20 cellular contexts compared by ENCODE assay signal in the genomic region with DNA sequence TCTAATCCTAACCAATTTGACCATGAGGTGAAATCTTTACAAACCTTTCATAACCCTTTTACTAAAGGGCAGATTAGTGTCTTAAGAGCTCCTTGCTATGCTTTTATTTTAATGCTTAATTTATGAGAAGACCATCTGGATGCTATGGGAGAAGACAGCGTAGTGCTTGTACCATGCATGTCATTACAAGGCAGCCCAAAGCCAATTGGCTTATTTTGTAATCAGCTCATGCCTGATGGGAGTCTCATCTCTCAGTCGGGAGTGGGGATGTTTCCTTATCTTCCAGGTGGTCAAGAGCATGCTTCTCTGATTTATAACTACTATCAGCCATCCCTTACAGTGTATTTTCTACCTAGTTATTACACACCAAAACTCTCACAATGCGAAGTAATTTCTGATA.
"Had no signal": no experiment of that assay in that cellular context is flagged by ENCODE, and none has a peak within 500 bp of the region (broad histone marks: within the 10 kb centered on the region; RNA-seq: fewer than 3 reads in every experiment).

No MANE protein-coding gene starts in this region.

- FAIRE-seq: frontal cortex, islet of Langerhans, small intestine had no signal

- H3K9me3 ChIP-seq: heart right ventricle, neutrophil, right atrium auricular region, tibial artery, upper lobe of left lung, uterus had no signal

- H3K4me1 ChIP-seq: right atrium auricular region, tibial artery, upper lobe of left lung, uterus had no signal

- H3K36me3 ChIP-seq: heart right ventricle, neutrophil, right atrium auricular region, tibial artery, upper lobe of left lung, uterus had no signal

- H3K4me1 Mint-ChIP-seq: nephron progenitor cell had no signal

- H3K27ac Mint-ChIP-seq: nephron progenitor cell; stimulated activated naive CD8-positive, alpha-beta T cell treated with anti-CD3 and anti-CD28 coated beads, Interleukin-15, Interleukin-2, amounts not matched to agents 100 ng/mL and 50 ng/mL, for 24 hours had no signal

- DNase-seq: cortex of kidney; dorsolateral prefrontal cortex; effector CD8-positive, alpha-beta T cell; heart right ventricle; hypothalamus; kidney glomerular epithelial cell; mammary epithelial cell; naive thymus-derived CD4-positive, alpha-beta T cell; nephron progenitor cell; posterior cingulate gyrus; small intestine; stimulated activated CD4-positive, alpha-beta T cell treated with anti-CD3 and anti-CD28 coated beads, Interleukin-12 subunit alpha, Interleukin-12 subunit beta, amount 100 ng/mL, for 4 hours; tibial artery; upper lobe of left lung; uterus had no signal

- H3K27ac ChIP-seq: dorsolateral prefrontal cortex, heart right ventricle, neutrophil, right atrium auricular region, tibial artery, upper lobe of left lung, uterus had no signal

- ATAC-seq: heart right ventricle; naive thymus-derived CD4-positive, alpha-beta T cell had no signal

- H3K27me3 Mint-ChIP-seq: naive thymus-derived CD4-positive, alpha-beta T cell; stimulated activated naive CD8-positive, alpha-beta T cell treated with anti-CD3 and anti-CD28 coated beads, Interleukin-15, Interleukin-2, amounts not matched to agents 100 ng/mL and 50 ng/mL, for 24 hours had no signal

- H3K27me3 ChIP-seq: dorsolateral prefrontal cortex, heart right ventricle, neutrophil, right atrium auricular region, tibial artery, upper lobe of left lung, uterus had no signal

- H3K4me3 Mint-ChIP-seq: naive thymus-derived CD4-positive, alpha-beta T cell; nephron progenitor cell; stimulated activated naive CD8-positive, alpha-beta T cell treated with anti-CD3 and anti-CD28 coated beads, Interleukin-15, Interleukin-2, amounts not matched to agents 100 ng/mL and 50 ng/mL, for 24 hours had no signal

- H3K4me3 ChIP-seq: dorsolateral prefrontal cortex, heart right ventricle, right atrium auricular region, tibial artery, upper lobe of left lung, uterus had no signal
